ENCODE assay signal across 1 cellular context in the genomic region with DNA sequence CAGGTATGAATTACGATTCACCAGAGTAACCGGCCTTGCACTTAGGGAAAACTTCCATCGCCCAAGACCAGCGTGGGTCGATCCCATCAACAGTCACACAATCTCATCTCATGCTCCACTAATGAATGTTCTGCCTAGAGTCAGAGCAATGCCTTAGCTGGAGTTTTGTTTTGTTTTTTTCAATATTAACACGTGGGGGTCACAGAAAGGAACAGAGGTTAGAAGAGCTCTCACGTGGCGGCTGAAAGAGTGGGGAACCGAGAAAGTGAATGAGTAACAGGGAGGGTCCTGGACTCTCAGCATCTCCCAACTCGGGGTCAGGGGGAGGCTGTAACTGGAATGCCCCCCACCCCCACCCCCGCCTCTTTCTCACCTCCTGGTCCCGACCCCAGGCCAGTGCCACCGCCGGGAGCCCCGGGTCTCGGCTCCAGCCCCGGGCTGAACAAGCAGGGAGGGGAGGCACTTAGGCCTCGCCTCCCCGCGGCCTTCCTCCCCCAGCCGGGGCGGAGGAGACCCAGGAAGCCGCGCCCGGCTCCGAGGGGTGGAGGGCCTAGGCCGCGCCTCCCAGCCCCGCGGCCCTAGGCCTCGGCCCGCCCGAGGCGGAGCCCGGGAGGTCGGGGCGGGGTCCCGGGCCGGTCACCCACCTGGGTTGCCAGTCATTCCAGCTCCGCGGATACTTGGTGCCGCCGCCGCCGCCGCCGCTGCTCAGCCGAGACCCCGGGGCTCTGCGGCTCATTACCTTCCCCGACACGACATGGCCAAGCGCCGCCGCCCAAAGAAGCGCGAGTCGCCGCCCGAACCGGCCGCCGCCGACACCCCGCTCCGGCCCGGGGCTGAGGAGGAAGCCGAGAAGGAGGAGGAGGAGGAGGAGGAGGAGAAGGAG.
TF ChIP-seq lines count a peak whose summit lies in the region.
"Not testable (repeated sequence)": the region's sequence is repeated elsewhere in the genome, so short reads cannot be mapped to it uniquely, and the experiment has no call there.

No MANE protein-coding gene starts in this region.

TF ChIP-seq in A549, 52 proteins besides CTCF, POLR2A, EP300 and RAD21 (continued from another document):
- not testable (repeated sequence) for TF ChIP-seq FOSL2 (IDR thresholded peaks at IDR 0.05)
- TF ChIP-seq FOSL2 (CRISPR knock-in tag; IDR thresholded peaks at IDR 0.05) (0 out of 2 replicates have a peak, but pooled peaks have one; percentile 3), PHF8 (IDR thresholded peaks at IDR 0.05; ENCODE audit: borderline replicate concordance, low read depth) (peak; percentile 92; the same call in 1 of the 2 replicates)
